ENCODE assay signal across 8 cellular contexts in the genomic region with DNA sequence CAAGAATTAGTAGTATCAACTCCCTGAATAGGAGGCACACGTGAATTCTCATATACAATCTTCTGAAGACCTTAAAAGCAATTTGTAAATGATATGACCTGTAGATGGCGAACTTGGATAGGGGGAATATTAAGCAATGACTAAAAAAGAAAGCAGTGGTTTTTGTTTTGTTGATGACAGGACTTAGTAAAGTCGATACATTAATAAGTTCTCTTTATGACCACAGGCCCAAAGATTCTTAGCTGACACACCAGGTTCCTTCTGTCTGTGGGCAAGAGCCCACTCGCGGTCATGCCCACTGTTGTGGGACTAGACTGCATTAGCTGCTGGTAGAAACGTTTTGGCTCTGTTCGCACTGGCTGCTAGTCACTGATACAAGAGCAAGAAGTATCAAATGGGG. TPM values are rescaled to one million over a fixed set of nuclear protein-coding genes. Genes with fewer than 3 reads are reported as not detected.
DNase-seq lines count a peak whose midpoint lies in the region; ATAC-seq, FAIRE-seq and TF ChIP-seq lines count a peak whose summit lies in the region.

No MANE protein-coding gene starts in this region.

- H3K4me1 ChIP-seq in CD8-positive, alpha-beta memory T cell (ENCODE audit: insufficient read depth, low read length) = no peaks in the 10 kb centered on the region
- H3K4me1 ChIP-seq in hepatocyte (ENCODE audit: insufficient read depth) (no peaks in the 10 kb centered on the region), testis (no peaks in the 10 kb centered on the region)

- H3K9me2 ChIP-seq in hepatocyte (replicated peaks; ENCODE audit: insufficient read depth) = no peaks in the 10 kb centered on the region

- POLR2A ChIA-PET in CD8-positive, alpha-beta memory T cell (lab: Charles Lee) = interaction anchor here (1.6 kb wide), 1 partner anchor 196 kb away, joined by 3 read pairs; no protein-coding TSS in a partner anchor
- POLR2A ChIA-PET in activated B cell treated with CpG ODN at 0.5 μM for 24 hours (lab: Charles Lee) = interaction anchor here (1.4 kb wide), 1 partner anchor 42 kb away, joined by 7 read pairs; the partner anchor contains the start of gene TIFA

- no peak overlapping the region for H3K4me3 ChIP-seq in CD8-positive, alpha-beta memory T cell (ENCODE audit: low read length)
- H3K4me3 ChIP-seq in hepatocyte (no peak overlapping the region), testis (no peak overlapping the region)

- H3K36me3 Mint-ChIP-seq in CD8-positive, alpha-beta memory T cell = peaks cover 0 to 3% (median 0%) of the 10 kb centered on the region in 3 donors
- peaks cover 11% of the 10 kb centered on the region for H3K36me3 Mint-ChIP-seq in activated B cell treated with CpG ODN at 0.5 μM for 24 hours (ENCODE audit: low read depth)

- intact Hi-C loops in activated B cell treated with CpG ODN at 0.5 μM for 24 hours (cut with micrococcal nuclease) (loop anchor here (1.0 to 5.0 kb wide), 6 partner anchors 33 to 624 kb away; no protein-coding TSS in a partner anchor), testis (cut with DNase I; ENCODE audit: low total_unique reads) (no loop called here)

- no peaks in the 10 kb centered on the region for H3K79me2 ChIP-seq in hepatocyte

- peak overlapping the region; percentile 39 for H3K4me2 ChIP-seq in hepatocyte

- H3K27ac Mint-ChIP-seq in CD8-positive, alpha-beta memory T cell = peak overlapping the region in 3 of 8 donors; percentile 0 to 91 (median 1)
- H3K27ac Mint-ChIP-seq in activated B cell treated with CpG ODN at 0.5 μM for 24 hours = peak overlapping the region; percentile 8

- 49% methylated on average over 7 of the region's 7 CpGs for WGBS in hepatocyte (ENCODE audit: low lambda C conversion rate, missing lambda C conversion rate)
- WGBS in testis, 2 donors = 66 to 67% methylated on average over 7 of the region's 7 CpGs

- H3K27ac ChIP-seq in CD8-positive, alpha-beta memory T cell (ENCODE audit: low read depth, low read length) = no peak overlapping the region
- no peak overlapping the region for H3K27ac ChIP-seq in hepatocyte
- H3K27ac ChIP-seq in testis = no peak overlapping the region

- TF ChIP-seq POLR2A in testis (IDR thresholded peaks at IDR 0.05) = no peak

- no peaks in the 10 kb centered on the region for H3K9me3 ChIP-seq in CD8-positive, alpha-beta memory T cell (ENCODE audit: low read length)
- no peaks in the 10 kb centered on the region for H3K9me3 ChIP-seq in hepatocyte (ENCODE audit: low read depth)
- no peaks in the 10 kb centered on the region for H3K9me3 ChIP-seq in testis

- ATAC-seq in HG02840 (IDR thresholded peaks at IDR 0.05; ENCODE audit: low FRiP score, unreplicated experiment) = peak; percentile 87
- peak; percentile 47 for ATAC-seq in activated B cell treated with CpG ODN at 0.5 μM for 24 hours (ENCODE audit: low read depth)

- peak overlapping the region in 6 of 7 donors; percentile 58 to 84 (median 64) for H3K4me3 Mint-ChIP-seq in CD8-positive, alpha-beta memory T cell
- peak overlapping the region; percentile 9 for H3K4me3 Mint-ChIP-seq in activated B cell treated with CpG ODN at 0.5 μM for 24 hours

- no peaks in the 10 kb centered on the region for H3K36me3 ChIP-seq in CD8-positive, alpha-beta memory T cell (ENCODE audit: insufficient read depth, low read length)
- no peaks in the 10 kb centered on the region for H3K36me3 ChIP-seq in hepatocyte (replicated peaks; ENCODE audit: insufficient read depth, low read depth)
- no peaks in the 10 kb centered on the region for H3K36me3 ChIP-seq in testis (ENCODE audit: low read depth, missing control alignments)

- FAIRE-seq in GM18507 (lab: Jason Lieb, UNC) = peak; percentile 90

- no peak overlapping the region for H2AFZ ChIP-seq in hepatocyte

- H3K4me1 Mint-ChIP-seq in CD8-positive, alpha-beta memory T cell = peaks cover 7 to 9% (median 8%) of the 10 kb centered on the region in 3 donors
- H3K4me1 Mint-ChIP-seq in activated B cell treated with CpG ODN at 0.5 μM for 24 hours = peaks cover under 1% of the 10 kb centered on the region

- H3K27me3 ChIP-seq in CD8-positive, alpha-beta memory T cell (ENCODE audit: insufficient read depth, low read length, poor library complexity, severe bottlenecking) = no peaks in the 10 kb centered on the region
- H3K27me3 ChIP-seq in hepatocyte (no peaks in the 10 kb centered on the region), testis (no peaks in the 10 kb centered on the region)

- CTCF ChIA-PET in CD8-positive, alpha-beta memory T cell (lab: Charles Lee) = interaction anchor here (0.8 to 3.0 kb wide), 13 partner anchors 10 to 624 kb away, joined by 3 to 21 read pairs (median 3); no protein-coding TSS in a partner anchor
- CTCF ChIA-PET in activated B cell treated with CpG ODN at 0.5 μM for 24 hours (lab: Charles Lee) = interaction anchor here (0.7 to 4.5 kb wide), 22 partner anchors 9 to 437 kb away, joined by 3 to 52 read pairs (median 4); partner anchors contain the start of genes NEUROG2 and TIFA

- peak; percentile 19 for TF ChIP-seq CTCF in activated B cell treated with CpG ODN at 0.5 μM for 24 hours (IDR thresholded peaks at IDR 0.05)
- TF ChIP-seq CTCF in hepatocyte (IDR thresholded peaks at IDR 0.05; ENCODE audit: poor library complexity) = peak; percentile 61
- peak in 1 of 3 experiments; percentile 36 for TF ChIP-seq CTCF in testis (IDR thresholded peaks at IDR 0.05)

- no peaks in the 10 kb centered on the region for H3K9me3 Mint-ChIP-seq in CD8-positive, alpha-beta memory T cell
- no peaks in the 10 kb centered on the region for H3K9me3 Mint-ChIP-seq in activated B cell treated with CpG ODN at 0.5 μM for 24 hours

- H3K27me3 Mint-ChIP-seq in CD8-positive, alpha-beta memory T cell = peaks cover 0 to under 1% of the 10 kb centered on the region in 2 donors
- no peaks in the 10 kb centered on the region for H3K27me3 Mint-ChIP-seq in activated B cell treated with CpG ODN at 0.5 μM for 24 hours

- no peaks in the 10 kb centered on the region for H4K20me1 ChIP-seq in hepatocyte (ENCODE audit: insufficient read depth, poor library complexity, severe bottlenecking)

- peak in 2 of 5 donors; percentile 9 to 28 for DNase-seq in CD8-positive, alpha-beta memory T cell
- peak; percentile 22 for DNase-seq in GM18507 (ENCODE audit: extremely low spot score, insufficient read length, low read depth)
- DNase-seq in NCI-H1105 (lab: John Stamatoyannopoulos, UW) = peak; percentile 18
- no peak for DNase-seq in activated B cell treated with CpG ODN at 0.5 μM for 24 hours
- DNase-seq in hepatocyte (ENCODE audit: low spot score) = peak; percentile 56
- peak; percentile 87 for DNase-seq in superior temporal gyrus (ENCODE audit: extremely low spot score)
- no peak for DNase-seq in testis

RNA-seq across cellular contexts. Expression of gene ALPK1, which starts 30.8 kb away (rescaled TPM):
- 1 to 10 TPM; 2.5 to 3.1 TPM for total RNA-seq in CD8-positive, alpha-beta memory T cell
- polyA plus RNA-seq in CD8-positive, alpha-beta memory T cell = 1.1 TPM
- 23.1 and 26.7 TPM in 2 replicates for total RNA-seq in activated B cell treated with CpG ODN at 0.5 μM for 24 hours
- 14.8 and 16.6 TPM in 2 replicates for total RNA-seq in hepatocyte
- 6.2 and 7.1 TPM in 2 replicates for polyA plus RNA-seq in hepatocyte
- 10 to 100 TPM in 1 of 2 donors, 1 to 10 TPM in 1; 9.7 to 12.5 TPM for total RNA-seq in testis
- polyA plus RNA-seq in testis (ENCODE audit: insufficient read depth, low read depth, low replicate concordance) = 5.2 TPM

RNA-seq across cellular contexts. Expression of gene TIFA, which starts 42.2 kb away (rescaled TPM):
- total RNA-seq in CD8-positive, alpha-beta memory T cell = 10 to 100 TPM; 33.6 to 34.7 TPM
- polyA plus RNA-seq in CD8-positive, alpha-beta memory T cell = 48.8 TPM
- total RNA-seq in activated B cell treated with CpG ODN at 0.5 μM for 24 hours (36.4 and 43.4 TPM in 2 replicates), hepatocyte (20.2 and 21.7 TPM in 2 replicates), testis (1 to 10 TPM; 1.7 to 2.8 TPM)
- polyA plus RNA-seq in hepatocyte (16.5 and 18.3 TPM in 2 replicates), testis (ENCODE audit: insufficient read depth, low read depth, low replicate concordance) (3.3 TPM)

Comparison
In these comparisons a context has a peak if more than half of its experiments do, and no peak if none do; other contexts are left out.
1. DNase-seq: peak in GM18507 (single experiment), NCI-H1105 (single experiment), hepatocyte (single experiment) and superior temporal gyrus (single experiment); none in activated B cell treated with CpG ODN at 0.5 μM for 24 hours (single experiment) and testis (single experiment).